38 cellular contexts compared by ENCODE assay signal in genomic region chr14:20841096-20841495, GRCh38. TPM values are rescaled to one million over a fixed set of nuclear protein-coding genes. Genes with fewer than 3 reads are reported as not detected.
"Had no signal": no experiment of that assay in that cellular context is flagged by ENCODE, and none has a peak within 500 bp of the region (broad histone marks: within the 10 kb centered on the region; RNA-seq: fewer than 3 reads in every experiment).

No MANE protein-coding gene starts in this region.

- H3K27ac Mint-ChIP-seq: activated CD4-positive, alpha-beta memory T cell treated with anti-CD3 and anti-CD28 coated beads, Interleukin-2, amount 10 ng/mL, durations not matched to agents 7 days and 5 days; activated CD4-positive, alpha-beta T cell treated with anti-CD3 and anti-CD28 coated beads for 36 hours; activated CD4-positive, alpha-beta T cell treated with anti-CD3 and anti-CD28 coated beads, Interleukin-2, amount 10 ng/mL, durations not matched to agents 7 days and 5 days; activated naive CD4-positive, alpha-beta T cell treated with anti-CD3 and anti-CD28 coated beads, Interleukin-2, amount 10 ng/mL, durations not matched to agents 7 days and 5 days; activated naive CD4-positive, alpha-beta T cell treated with anti-CD3 and anti-CD28 coated beads, Interleukin-2, amount 50 U/mL, for 24 hours; activated naive CD8-positive, alpha-beta T cell; activated naive CD8-positive, alpha-beta T cell treated with anti-CD3 and anti-CD28 coated beads, Interleukin-2, amount 10 ng/mL, durations not matched to agents 7 days and 5 days; activated naive CD8-positive, alpha-beta T cell treated with anti-CD3 and anti-CD28 coated beads, Interleukin-2, amount 50 U/mL, for 24 hours; activated T-cell treated with anti-CD3 and anti-CD28 coated beads, Interleukin-2, amount 50 U/mL, for 72 hours; activated T-helper 1 cell treated with anti-CD3 and anti-CD28 coated beads, Interleukin-12 subunit alpha, Interleukin-12 subunit beta, Interleukin-2, Interleukin-4 antibody, amounts not matched to agents 30 ng/mL and 10 ng/mL and 1 ng/mL, durations not matched to agents 14 hours and 24 hours and 36 hours; activated T-helper 17 cell treated with anti-CD3 and anti-CD28 coated beads, Interleukin-2, amount 50 U/mL, for 72 hours; brain; T-helper 1 cell treated with Interleukin-12 subunit alpha and Interleukin-12 subunit beta and Interleukin-4 antibody, amounts not matched to agents 30 μg/mL and 1 μg/mL, for 36 hours; T-helper 2 cell treated with Interferon-gamma antibody and Interleukin-4, amounts not matched to agents 5 μg/mL and 100 μg/mL, for 36 hours; WTC11 had no signal

- H3K4me1 ChIP-seq: ascending aorta had no signal

- DNase-seq: activated CD4-positive, alpha-beta memory T cell treated with anti-CD3 and anti-CD28 coated beads, Interleukin-2, amount 10 ng/mL, durations not matched to agents 7 days and 5 days; activated CD4-positive, alpha-beta T cell treated with anti-CD3 and anti-CD28 coated beads for 1 hour; activated CD4-positive, alpha-beta T cell treated with anti-CD3 and anti-CD28 coated beads for 36 hours; activated CD4-positive, alpha-beta T cell treated with anti-CD3 and anti-CD28 coated beads for 48 hours; activated CD4-positive, alpha-beta T cell treated with anti-CD3 and anti-CD28 coated beads, Interleukin-2, amount 10 ng/mL, durations not matched to agents 7 days and 5 days; activated CD4-positive, alpha-beta T cell treated with anti-CD3 and anti-CD28 coated beads, Interleukin-2, amount 50 U/mL, for 48 hours; activated CD4-positive, CD25-positive, alpha-beta regulatory T cell; activated CD8-positive, alpha-beta memory T cell treated with anti-CD3 and anti-CD28 coated beads, Interleukin-2, amount 50 U/mL, for 4 hours; activated effector memory CD4-positive, alpha-beta T cell treated with anti-CD3 and anti-CD28 coated beads, Interleukin-2, amount 50 U/mL, for 16 hours; activated gamma-delta T cell treated with Interleukin-2 at 50 U/mL for 16 hours; activated naive CD4-positive, alpha-beta T cell; activated naive CD4-positive, alpha-beta T cell treated with anti-CD3 and anti-CD28 coated beads, Interleukin-2, amount 10 ng/mL, durations not matched to agents 7 days and 5 days; activated naive CD8-positive, alpha-beta T cell treated with anti-CD3 and anti-CD28 coated beads, Interleukin-2, amount 10 ng/mL, durations not matched to agents 7 days and 5 days; activated naive CD8-positive, alpha-beta T cell treated with anti-CD3 and anti-CD28 coated beads, Interleukin-2, amount 50 U/mL, for 24 hours; activated T-cell treated with anti-CD3 and anti-CD28 coated beads for 4 hours; activated T-cell treated with anti-CD3 and anti-CD28 coated beads, Interleukin-2, amount 50 U/mL, for 1 hour; activated T-cell treated with anti-CD3 and anti-CD28 coated beads, Interleukin-2, amount 50 U/mL, for 4 hours; activated T-cell treated with anti-CD3 and anti-CD28 coated beads, Interleukin-2, amount 50 U/mL, for 72 hours; amygdala; anterior cingulate cortex; central memory CD4-positive, alpha-beta T cell; T-helper 1 cell; T-helper 2 cell; T-helper 9 cell; WERI-Rb-1 had no signal

- H3K9me3 ChIP-seq: ascending aorta had no signal

- H3K27me3 Mint-ChIP-seq: activated CD4-positive, alpha-beta T cell treated with anti-CD3 and anti-CD28 coated beads for 36 hours; activated naive CD4-positive, alpha-beta T cell treated with anti-CD3 and anti-CD28 coated beads, Interleukin-2, amount 10 ng/mL, durations not matched to agents 7 days and 5 days; activated naive CD4-positive, alpha-beta T cell treated with anti-CD3 and anti-CD28 coated beads, Interleukin-2, amount 50 U/mL, for 24 hours; activated naive CD8-positive, alpha-beta T cell; brain had no signal

- H3K9me3 Mint-ChIP-seq: activated CD4-positive, alpha-beta memory T cell treated with anti-CD3 and anti-CD28 coated beads, Interleukin-2, amount 10 ng/mL, durations not matched to agents 7 days and 5 days; activated CD4-positive, alpha-beta T cell treated with anti-CD3 and anti-CD28 coated beads, Interleukin-2, amount 10 ng/mL, durations not matched to agents 7 days and 5 days; activated naive CD4-positive, alpha-beta T cell treated with anti-CD3 and anti-CD28 coated beads, Interleukin-2, amount 10 ng/mL, durations not matched to agents 7 days and 5 days; activated naive CD4-positive, alpha-beta T cell treated with anti-CD3 and anti-CD28 coated beads, Interleukin-2, amount 50 U/mL, for 24 hours; activated naive CD8-positive, alpha-beta T cell treated with anti-CD3 and anti-CD28 coated beads, Interleukin-2, amount 10 ng/mL, durations not matched to agents 7 days and 5 days; activated naive CD8-positive, alpha-beta T cell treated with anti-CD3 and anti-CD28 coated beads, Interleukin-2, amount 50 U/mL, for 24 hours; activated T-cell treated with anti-CD3 and anti-CD28 coated beads, Interleukin-2, amount 50 U/mL, for 4 hours; activated T-cell treated with anti-CD3 and anti-CD28 coated beads, Interleukin-2, amount 50 U/mL, for 72 hours; activated T-helper 1 cell treated with anti-CD3 and anti-CD28 coated beads, Interleukin-12 subunit alpha, Interleukin-12 subunit beta, Interleukin-2, Interleukin-4 antibody, amounts not matched to agents 30 ng/mL and 10 ng/mL and 1 ng/mL, durations not matched to agents 14 hours and 24 hours and 36 hours; activated T-helper 17 cell treated with anti-CD3 and anti-CD28 coated beads, Interleukin-2, amount 50 U/mL, for 72 hours; brain; T-helper 1 cell treated with Interleukin-12 subunit alpha and Interleukin-12 subunit beta and Interleukin-4 antibody, amounts not matched to agents 30 μg/mL and 1 μg/mL, for 36 hours; T-helper 2 cell treated with Interferon-gamma antibody and Interleukin-4, amounts not matched to agents 5 μg/mL and 100 μg/mL, for 36 hours; WTC11 had no signal

- H3K27ac ChIP-seq: ascending aorta, WERI-Rb-1 had no signal

- H3K4me3 ChIP-seq: ascending aorta had no signal

- ATAC-seq: activated CD4-positive, alpha-beta T cell treated with anti-CD3 and anti-CD28 coated beads for 36 hours; activated CD4-positive, CD25-positive, alpha-beta regulatory T cell treated with anti-CD3 and anti-CD28 coated beads, Interleukin-2, amount 50 U/mL, for 24 hours; activated naive CD8-positive, alpha-beta T cell treated with anti-CD3 and anti-CD28 coated beads, Interleukin-2, amount 50 U/mL, for 24 hours; activated T-cell treated with anti-CD3 and anti-CD28 coated beads, Interleukin-2, amount 50 U/mL, for 4 hours; activated T-cell treated with anti-CD3 and anti-CD28 coated beads, Interleukin-2, amount 50 U/mL, for 72 hours; activated T-helper 17 cell treated with anti-CD3 and anti-CD28 coated beads, Interleukin-2, amount 50 U/mL, for 72 hours; WTC11 had no signal

- H3K4me3 Mint-ChIP-seq: activated CD4-positive, alpha-beta memory T cell treated with anti-CD3 and anti-CD28 coated beads, Interleukin-2, amount 10 ng/mL, durations not matched to agents 7 days and 5 days; activated CD4-positive, alpha-beta T cell treated with anti-CD3 and anti-CD28 coated beads for 36 hours; activated CD4-positive, alpha-beta T cell treated with anti-CD3 and anti-CD28 coated beads, Interleukin-2, amount 10 ng/mL, durations not matched to agents 7 days and 5 days; activated naive CD4-positive, alpha-beta T cell treated with anti-CD3 and anti-CD28 coated beads, Interleukin-2, amount 10 ng/mL, durations not matched to agents 7 days and 5 days; activated naive CD4-positive, alpha-beta T cell treated with anti-CD3 and anti-CD28 coated beads, Interleukin-2, amount 50 U/mL, for 24 hours; activated naive CD8-positive, alpha-beta T cell; activated naive CD8-positive, alpha-beta T cell treated with anti-CD3 and anti-CD28 coated beads, Interleukin-2, amount 10 ng/mL, durations not matched to agents 7 days and 5 days; activated naive CD8-positive, alpha-beta T cell treated with anti-CD3 and anti-CD28 coated beads, Interleukin-2, amount 50 U/mL, for 24 hours; activated T-cell treated with anti-CD3 and anti-CD28 coated beads, Interleukin-2, amount 50 U/mL, for 4 hours; activated T-cell treated with anti-CD3 and anti-CD28 coated beads, Interleukin-2, amount 50 U/mL, for 72 hours; activated T-helper 1 cell treated with anti-CD3 and anti-CD28 coated beads, Interleukin-12 subunit alpha, Interleukin-12 subunit beta, Interleukin-2, Interleukin-4 antibody, amounts not matched to agents 30 ng/mL and 10 ng/mL and 1 ng/mL, durations not matched to agents 14 hours and 24 hours and 36 hours; activated T-helper 17 cell treated with anti-CD3 and anti-CD28 coated beads, Interleukin-2, amount 50 U/mL, for 72 hours; brain; T-helper 1 cell treated with Interleukin-12 subunit alpha and Interleukin-12 subunit beta and Interleukin-4 antibody, amounts not matched to agents 30 μg/mL and 1 μg/mL, for 36 hours; T-helper 2 cell treated with Interferon-gamma antibody and Interleukin-4, amounts not matched to agents 5 μg/mL and 100 μg/mL, for 36 hours; WTC11 had no signal

- H3K36me3 ChIP-seq: ascending aorta, WERI-Rb-1 had no signal

- H3K36me3 Mint-ChIP-seq: activated naive CD4-positive, alpha-beta T cell treated with anti-CD3 and anti-CD28 coated beads, Interleukin-2, amount 10 ng/mL, durations not matched to agents 7 days and 5 days; activated naive CD4-positive, alpha-beta T cell treated with anti-CD3 and anti-CD28 coated beads, Interleukin-2, amount 50 U/mL, for 24 hours; activated naive CD8-positive, alpha-beta T cell; activated naive CD8-positive, alpha-beta T cell treated with anti-CD3 and anti-CD28 coated beads, Interleukin-2, amount 10 ng/mL, durations not matched to agents 7 days and 5 days; brain; WTC11 had no signal

- H3K27me3 ChIP-seq: ascending aorta had no signal

- H3K4me1 Mint-ChIP-seq: activated CD4-positive, alpha-beta memory T cell treated with anti-CD3 and anti-CD28 coated beads, Interleukin-2, amount 10 ng/mL, durations not matched to agents 7 days and 5 days; activated CD4-positive, alpha-beta T cell treated with anti-CD3 and anti-CD28 coated beads for 36 hours; activated CD4-positive, alpha-beta T cell treated with anti-CD3 and anti-CD28 coated beads, Interleukin-2, amount 10 ng/mL, durations not matched to agents 7 days and 5 days; activated naive CD4-positive, alpha-beta T cell treated with anti-CD3 and anti-CD28 coated beads, Interleukin-2, amount 10 ng/mL, durations not matched to agents 7 days and 5 days; activated naive CD4-positive, alpha-beta T cell treated with anti-CD3 and anti-CD28 coated beads, Interleukin-2, amount 50 U/mL, for 24 hours; activated naive CD8-positive, alpha-beta T cell treated with anti-CD3 and anti-CD28 coated beads, Interleukin-2, amount 10 ng/mL, durations not matched to agents 7 days and 5 days; activated naive CD8-positive, alpha-beta T cell treated with anti-CD3 and anti-CD28 coated beads, Interleukin-2, amount 50 U/mL, for 24 hours; activated T-helper 17 cell treated with anti-CD3 and anti-CD28 coated beads, Interleukin-2, amount 50 U/mL, for 72 hours; brain had no signal

RNA-seq across cellular contexts. Expression of gene RNASE1, which starts 38.5 kb away (rescaled TPM):
- total RNA-seq: activated CD4-positive, alpha-beta memory T cell treated with anti-CD3 and anti-CD28 coated beads, Interleukin-2, amount 10 ng/mL, durations not matched to agents 7 days and 5 days; activated CD4-positive, alpha-beta T cell treated with anti-CD3 and anti-CD28 coated beads for 36 hours; activated CD4-positive, alpha-beta T cell treated with anti-CD3 and anti-CD28 coated beads, Interleukin-2, amount 10 ng/mL, durations not matched to agents 7 days and 5 days; activated CD8-positive, alpha-beta memory T cell treated with anti-CD3 and anti-CD28 coated beads for 36 hours; activated T-cell treated with anti-CD3 and anti-CD28 coated beads, Interleukin-2, amount 50 U/mL, for 72 hours; activated T-helper 1 cell treated with anti-CD3 and anti-CD28 coated beads, Interleukin-12 subunit alpha, Interleukin-12 subunit beta, Interleukin-2, Interleukin-4 antibody, amounts not matched to agents 30 ng/mL and 10 ng/mL and 1 ng/mL, durations not matched to agents 14 hours and 24 hours and 36 hours had no signal

RNA-seq across cellular contexts. Expression of gene RNASE3, which starts 50.1 kb away (rescaled TPM):
- total RNA-seq: activated CD4-positive, alpha-beta memory T cell treated with anti-CD3 and anti-CD28 coated beads, Interleukin-2, amount 10 ng/mL, durations not matched to agents 7 days and 5 days; activated CD4-positive, alpha-beta T cell treated with anti-CD3 and anti-CD28 coated beads for 36 hours; activated CD4-positive, alpha-beta T cell treated with anti-CD3 and anti-CD28 coated beads, Interleukin-2, amount 10 ng/mL, durations not matched to agents 7 days and 5 days; activated CD8-positive, alpha-beta memory T cell treated with anti-CD3 and anti-CD28 coated beads for 36 hours; activated naive CD8-positive, alpha-beta T cell treated with anti-CD3 and anti-CD28 coated beads, Interleukin-2, amount 10 ng/mL, durations not matched to agents 7 days and 5 days; activated T-cell treated with anti-CD3 and anti-CD28 coated beads, Interleukin-2, amount 50 U/mL, for 4 hours; activated T-cell treated with anti-CD3 and anti-CD28 coated beads, Interleukin-2, amount 50 U/mL, for 72 hours; activated T-helper 1 cell treated with anti-CD3 and anti-CD28 coated beads, Interleukin-12 subunit alpha, Interleukin-12 subunit beta, Interleukin-2, Interleukin-4 antibody, amounts not matched to agents 30 ng/mL and 10 ng/mL and 1 ng/mL, durations not matched to agents 14 hours and 24 hours and 36 hours; activated T-helper 17 cell treated with anti-CD3 and anti-CD28 coated beads, Interleukin-2, amount 50 U/mL, for 72 hours; ascending aorta; cardiac septum; cerebellum; WTC11 had no signal
